Comparison of ENCODE assay signal across 10 cellular contexts in the genomic region with DNA sequence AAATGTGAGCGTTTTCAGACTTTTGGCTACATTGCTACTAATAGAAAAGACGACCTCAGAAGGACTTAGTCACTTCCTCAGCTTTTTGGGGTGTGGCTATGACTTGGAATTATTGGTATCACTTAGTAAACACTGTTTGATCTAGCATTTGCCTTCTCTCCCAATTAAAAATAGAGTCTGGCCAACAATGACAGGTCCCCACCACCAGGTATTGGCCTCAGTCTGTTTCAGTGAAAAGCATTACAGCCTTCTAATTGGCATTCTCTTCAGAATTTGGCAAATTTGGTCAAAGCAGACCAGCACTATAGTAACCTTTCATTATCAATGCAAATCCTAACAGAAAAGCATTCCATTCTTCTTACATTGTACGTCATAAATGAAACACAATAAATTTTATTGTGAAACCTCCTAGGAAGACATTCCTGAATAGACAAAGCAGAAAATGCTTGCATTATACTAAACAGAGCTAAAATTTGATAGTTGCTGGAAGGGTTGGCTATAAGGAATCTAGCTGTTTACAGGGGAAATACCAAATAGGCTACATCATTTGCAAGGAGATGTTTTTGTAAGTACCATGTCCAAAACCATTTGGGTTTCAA.
DNase-seq lines count a peak whose midpoint lies in the region; ATAC-seq and TF ChIP-seq lines count a peak whose summit lies in the region.
"Had no signal": no experiment of that assay in that cellular context is flagged by ENCODE, and none has a peak within 500 bp of the region (broad histone marks: within the 10 kb centered on the region; RNA-seq: fewer than 3 reads in every experiment).

No MANE protein-coding gene starts in this region.

- no peaks in the 10 kb centered on the region for H4K20me1 ChIP-seq in PC-9 (ENCODE audit: insufficient read depth)

- peak overlapping the region; percentile 66 for H2AFZ ChIP-seq in PC-9

- H3K4me1 ChIP-seq in PC-9 (replicated peaks; ENCODE audit: insufficient read depth): peaks cover 19% of the 10 kb centered on the region

- H3K4me3 ChIP-seq in PC-9 (no peak overlapping the region), retinal pigment epithelial cell (ENCODE audit: low read length) (no peak overlapping the region), H7 (ENCODE audit: insufficient read depth, low read depth, low read length) (no peak overlapping the region)
- H3K4me3 ChIP-seq: tibial artery had no signal

- no peaks in the 10 kb centered on the region for H3K79me2 ChIP-seq in PC-9 (ENCODE audit: low read depth)

- peak overlapping the region; percentile 35 for H3K4me2 ChIP-seq in PC-9

- no peak for ATAC-seq in HG02852 (IDR thresholded peaks at IDR 0.05; ENCODE audit: unreplicated experiment)

- DNase-seq in GM03348 (ENCODE audit: low spot score) (peak; percentile 65), PC-9 (peak; percentile 26 to 70), fibroblast of gingiva (ENCODE audit: low read depth) (peak; percentile 99), retinal pigment epithelial cell (ENCODE audit: low read depth) (peak; percentile 42), D341Med (ENCODE audit: low spot score) (no peak), H7 (no peak), dermis blood vessel endothelial cell (no peak)
- DNase-seq: activated naive CD4-positive, alpha-beta T cell treated with anti-CD3 and anti-CD28 coated beads for 36 hours; tibial artery had no signal

- 0 out of 2 replicates have a peak, but pooled peaks cover 5% of the 10 kb centered on the region for H3F3A ChIP-seq in PC-9 (ENCODE audit: insufficient read depth, low read depth)

- intact Hi-C loops in PC-9 (cut with micrococcal nuclease; ENCODE audit: unreplicated experiment): loop anchor here (2.0 to 5.0 kb wide), 4 partner anchors 49 to 467 kb away; no protein-coding TSS in a partner anchor

- peaks cover 14% of the 10 kb centered on the region; the same call in 1 of the 2 replicates for H3K9me3 ChIP-seq in PC-9 (ENCODE audit: insufficient read depth, low read depth)
- H3K9me3 ChIP-seq: tibial artery had no signal

- H3K9me2 ChIP-seq in PC-9 (ENCODE audit: insufficient read depth): no peaks in the 10 kb centered on the region

- H3K36me3 ChIP-seq in PC-9 (ENCODE audit: low read depth) (no peaks in the 10 kb centered on the region), H7 (replicated peaks; ENCODE audit: control insufficient read depth, insufficient read depth, low read length) (no peaks in the 10 kb centered on the region)
- H3K36me3 ChIP-seq: tibial artery had no signal

- H3K27me3 ChIP-seq in PC-9 (ENCODE audit: insufficient read depth, low read depth): no peaks in the 10 kb centered on the region
- H3K27me3 ChIP-seq in H7 (ENCODE audit: control insufficient read depth, insufficient read depth, low read length): no peaks in the 10 kb centered on the region
- H3K27me3 ChIP-seq: tibial artery had no signal

- CTCF ChIA-PET in PC-9 (lab: Charles Lee): no interaction called here

- POLR2A ChIA-PET in PC-9 (lab: Charles Lee; ENCODE audit: unreplicated experiment): interaction anchor here (0.6 kb wide), 2 partner anchors 35 to 488 kb away, joined by 3 to 5 read pairs; no protein-coding TSS in a partner anchor

- no peak for TF ChIP-seq CTCF in PC-9 (conservative IDR thresholded peaks at IDR 0.05)
- TF ChIP-seq CTCF in retinal pigment epithelial cell (conservative IDR thresholded peaks at IDR 0.05; ENCODE audit: low read depth, low read length): no peak

- no TSS peak for BruUV-seq in PC-9 (replicated peaks; lab: Mats Ljungman, UMichigan)

- peak overlapping the region; percentile 77 for H3K27ac ChIP-seq in PC-9
- H3K27ac ChIP-seq: tibial artery had no signal

Comparison
In these comparisons a context has a peak if more than half of its experiments do, and no peak if none do; other contexts are left out.
1. DNase-seq: peak in GM03348 (single experiment), PC-9 (2 of 2), fibroblast of gingiva (single experiment) and retinal pigment epithelial cell (single experiment); none in D341Med (single experiment), H7 (single experiment) and dermis blood vessel endothelial cell (single experiment).